20 cellular contexts compared by ENCODE assay signal in genomic region chr22:27638329-27639179, GRCh38.
"Had no signal": no experiment of that assay in that cellular context is flagged by ENCODE, and none has a peak within 500 bp of the region (broad histone marks: within the 10 kb centered on the region; RNA-seq: fewer than 3 reads in every experiment).

No MANE protein-coding gene starts in this region.

- H3K4me3 ChIP-seq: cardiac muscle cell, esophagus squamous epithelium, prostate gland, thoracic aorta, upper lobe of left lung had no signal

- H3K36me3 ChIP-seq: cardiac muscle cell, esophagus squamous epithelium, prostate gland, thoracic aorta, upper lobe of left lung had no signal

- H3K9me3 ChIP-seq: esophagus squamous epithelium, prostate gland, thoracic aorta, upper lobe of left lung had no signal

- ATAC-seq: activated T-helper 17 cell treated with anti-CD3 and anti-CD28 coated beads, Interleukin-2, amount 50 U/mL, for 72 hours; effector memory CD8-positive, alpha-beta T cell; left lobe of liver; natural killer cell treated with Interleukin-12 subunit alpha and Interleukin-12 subunit beta and Interleukin-15 and Interleukin-18, amount 100 ng/mL, for 72 hours; stimulated activated memory B cell treated with anti-CD40 and anti-IgM and Interleukin-4, amounts not matched to agents 10 μg/mL and 1 μg/mL and 100 μg/mL, for 72 hours had no signal

- DNase-seq: activated CD4-positive, alpha-beta memory T cell treated with anti-CD3 and anti-CD28 coated beads for 36 hours; activated CD4-positive, alpha-beta T cell treated with anti-CD3 and anti-CD28 coated beads for 4 hours; activated naive CD4-positive, alpha-beta T cell treated with Interleukin-2 at 50 U/mL for 16 hours; activated naive CD8-positive, alpha-beta T cell treated with anti-CD3 and anti-CD28 coated beads, Interleukin-2, amount 10 ng/mL, durations not matched to agents 7 days and 5 days; activated T-cell treated with anti-CD3 and anti-CD28 coated beads for 4 hours; amygdala; effector memory CD8-positive, alpha-beta T cell; esophagus squamous epithelium; islet precursor cell; stimulated activated CD4-positive, alpha-beta T cell treated with anti-CD3 and anti-CD28 coated beads, Interleukin-4, amount 100 ng/mL, for 4 hours; SW 1271; T-helper 2 cell; upper lobe of left lung had no signal

- H3K27ac ChIP-seq: cardiac muscle cell, esophagus squamous epithelium, prostate gland, thoracic aorta, upper lobe of left lung had no signal

- H3K27me3 ChIP-seq: cardiac muscle cell, upper lobe of left lung had no signal

- H3K4me1 ChIP-seq: prostate gland, upper lobe of left lung had no signal
